In genomic region chr1:151827853-151828252, GRCh38 we compare ENCODE assay signal across 25 cellular contexts. TPM values are rescaled to one million over a fixed set of nuclear protein-coding genes. Genes with fewer than 3 reads are reported as not detected.
A peak's percentile ranks its signal among the peaks of the same experiment; 100 is the strongest.
DNase-seq lines count a peak whose midpoint lies in the region; ATAC-seq lines count a peak whose summit lies in the region.
"Had no signal": no experiment of that assay in that cellular context is flagged by ENCODE, and none has a peak within 500 bp of the region (broad histone marks: within the 10 kb centered on the region; RNA-seq: fewer than 3 reads in every experiment).

No MANE protein-coding gene starts in this region.

- no peak overlapping the region for H3K4me3 Mint-ChIP-seq in activated naive CD4-positive, alpha-beta T cell treated with anti-CD3 and anti-CD28 coated beads for 36 hours
- H3K4me3 Mint-ChIP-seq in activated naive CD8-positive, alpha-beta T cell treated with anti-CD3 and anti-CD28 coated beads, Interleukin-2, amount 50 U/mL, for 24 hours = peak overlapping the region; percentile 1

- no peaks in the 10 kb centered on the region for H3K36me3 Mint-ChIP-seq in activated naive CD4-positive, alpha-beta T cell treated with anti-CD3 and anti-CD28 coated beads for 36 hours (ENCODE audit: low read depth)
- no peaks in the 10 kb centered on the region for H3K36me3 Mint-ChIP-seq in activated naive CD8-positive, alpha-beta T cell treated with anti-CD3 and anti-CD28 coated beads, Interleukin-2, amount 50 U/mL, for 24 hours (ENCODE audit: low read depth)

- no peak for DNase-seq in activated naive CD4-positive, alpha-beta T cell treated with anti-CD3 and anti-CD28 coated beads for 36 hours
- DNase-seq in activated naive CD4-positive, alpha-beta T cell treated with Interleukin-2 at 50 U/mL for 16 hours = no peak
- peak; percentile 50 for DNase-seq in RPMI8226
- DNase-seq in activated naive CD8-positive, alpha-beta T cell treated with anti-CD3 and anti-CD28 coated beads, Interleukin-2, amount 50 U/mL, for 24 hours = no peak
- no peak for DNase-seq in SW 1271 (lab: John Stamatoyannopoulos, UW)
- no peak for DNase-seq in GM03348 (ENCODE audit: low spot score)
- DNase-seq: cerebellar nuclear complex; effector CD8-positive, alpha-beta T cell; HCEC 1CT; IMR-90; left ventricle myocardium superior; NCI-H187 treated with DMSO at 0.1 percent for 48 hours; NCI-H446 treated with DMSO at 0.1 percent for 48 hours; ovary; SHP77; stimulated activated CD4-positive, alpha-beta T cell treated with anti-CD3 and anti-CD28 coated beads, Interleukin-2, amount 100 ng/mL, for 24 hours had no signal

- H3K4me1 ChIP-seq in skeletal muscle tissue (ENCODE audit: control insufficient read depth in 3 of 3, insufficient read depth in 3 of 3, low read length in 3 of 3) = peaks cover 50 to 78% (median 74%) of the 10 kb centered on the region in 3 donors
- H3K4me1 ChIP-seq: ascending aorta had no signal

- no peak overlapping the region for H3K4me3 ChIP-seq in skeletal muscle tissue (ENCODE audit: low read length in 3 of 3)
- H3K4me3 ChIP-seq: ascending aorta, ovary had no signal

- H3K9ac ChIP-seq in skeletal muscle tissue (ENCODE audit: low read depth in 1 of 3, low read length in 3 of 3) = peak overlapping the region in 1 of 3 donors; percentile 62

- peak overlapping the region; percentile 31 for H3K27ac Mint-ChIP-seq in activated naive CD4-positive, alpha-beta T cell treated with anti-CD3 and anti-CD28 coated beads for 36 hours
- H3K27ac Mint-ChIP-seq in activated naive CD8-positive, alpha-beta T cell treated with anti-CD3 and anti-CD28 coated beads, Interleukin-2, amount 50 U/mL, for 24 hours = no peak overlapping the region

- H3K27me3 Mint-ChIP-seq in activated naive CD4-positive, alpha-beta T cell treated with anti-CD3 and anti-CD28 coated beads for 36 hours (ENCODE audit: low read depth) = no peaks in the 10 kb centered on the region
- no peaks in the 10 kb centered on the region for H3K27me3 Mint-ChIP-seq in activated naive CD8-positive, alpha-beta T cell treated with anti-CD3 and anti-CD28 coated beads, Interleukin-2, amount 50 U/mL, for 24 hours

- intact Hi-C loops in activated naive CD4-positive, alpha-beta T cell treated with anti-CD3 and anti-CD28 coated beads for 36 hours (cut with micrococcal nuclease) = loop anchor here (2.0 kb wide), 1 partner anchor 37 kb away; the partner anchor contains the start of gene TDRKH

- CTCF ChIA-PET in activated naive CD4-positive, alpha-beta T cell treated with anti-CD3 and anti-CD28 coated beads for 36 hours (lab: Charles Lee) = interaction anchor here (1.2 to 1.7 kb wide), 2 partner anchors 8 to 18 kb away, joined by 3 to 8 read pairs; no protein-coding TSS in a partner anchor

- no peaks in the 10 kb centered on the region for H3K27me3 ChIP-seq in skeletal muscle tissue (ENCODE audit: control insufficient read depth in 3 of 3, insufficient read depth in 3 of 3, low read length in 3 of 3)
- H3K27me3 ChIP-seq: ascending aorta, ovary had no signal

- ATAC-seq in activated naive CD8-positive, alpha-beta T cell treated with anti-CD3 and anti-CD28 coated beads, Interleukin-2, amount 50 U/mL, for 24 hours = no peak
- no peak for ATAC-seq in GM19023 (IDR thresholded peaks at IDR 0.05; ENCODE audit: unreplicated experiment)
- ATAC-seq: activated CD4-positive, CD25-positive, alpha-beta regulatory T cell treated with anti-CD3 and anti-CD28 coated beads, Interleukin-2, amount 50 U/mL, for 24 hours; left ventricle myocardium superior; sciatic nerve had no signal

- peaks cover 4 to 13% (median 11%) of the 10 kb centered on the region in 3 donors for H3K36me3 ChIP-seq in skeletal muscle tissue (ENCODE audit: control insufficient read depth in 3 of 3, insufficient read depth in 3 of 3, low read length in 3 of 3)
- H3K36me3 ChIP-seq: ascending aorta, ovary had no signal

- H3K9me3 Mint-ChIP-seq in activated naive CD4-positive, alpha-beta T cell treated with anti-CD3 and anti-CD28 coated beads for 36 hours = no peaks in the 10 kb centered on the region
- no peaks in the 10 kb centered on the region for H3K9me3 Mint-ChIP-seq in activated naive CD8-positive, alpha-beta T cell treated with anti-CD3 and anti-CD28 coated beads, Interleukin-2, amount 50 U/mL, for 24 hours

- no peaks in the 10 kb centered on the region for H3K9me3 ChIP-seq in skeletal muscle tissue (ENCODE audit: control insufficient read depth in 3 of 3, low read length in 3 of 3)
- H3K9me3 ChIP-seq: ascending aorta, ovary had no signal

- peak overlapping the region; percentile 7 for H3K27ac ChIP-seq in skeletal muscle tissue (ENCODE audit: low read depth, low read length)
- H3K27ac ChIP-seq: ascending aorta, HL-60, ovary had no signal

- H3K4me1 Mint-ChIP-seq in activated naive CD4-positive, alpha-beta T cell treated with anti-CD3 and anti-CD28 coated beads for 36 hours (ENCODE audit: low read depth) = peaks cover 44% of the 10 kb centered on the region
- peaks cover 73% of the 10 kb centered on the region for H3K4me1 Mint-ChIP-seq in activated naive CD8-positive, alpha-beta T cell treated with anti-CD3 and anti-CD28 coated beads, Interleukin-2, amount 50 U/mL, for 24 hours

RNA-seq across cellular contexts. Expression of gene RORC, which starts 3.7 kb away (rescaled TPM):
- 1 to 10 TPM; 1.4 to 1.6 TPM for total RNA-seq in activated naive CD4-positive, alpha-beta T cell treated with anti-CD3 and anti-CD28 coated beads for 36 hours
- total RNA-seq in skeletal muscle tissue = 8.9 TPM
- total RNA-seq: ascending aorta, Daoy, IMR-90 had no signal

RNA-seq across cellular contexts. Expression of gene C2CD4D, which starts 11.8 kb away (rescaled TPM):
- 1 to 10 TPM; 2.3 to 2.7 TPM for total RNA-seq in activated naive CD4-positive, alpha-beta T cell treated with anti-CD3 and anti-CD28 coated beads for 36 hours
- total RNA-seq in skeletal muscle tissue = not detected
- total RNA-seq: ascending aorta, Daoy, fibroblast of lung, IMR-90, left ventricle myocardium superior had no signal

RNA-seq across cellular contexts. Expression of gene LINGO4, which starts 22.6 kb away (rescaled TPM):
- total RNA-seq in activated naive CD4-positive, alpha-beta T cell treated with anti-CD3 and anti-CD28 coated beads for 36 hours = under 1 TPM in 1 of 2 experiments, not detected in 1; 0.07 TPM
- total RNA-seq in skeletal muscle tissue = under 0.01 TPM
- total RNA-seq: ascending aorta, Daoy, fibroblast of lung, IMR-90, sciatic nerve had no signal

RNA-seq across cellular contexts. Expression of gene THEM5, which starts 25.7 kb away (rescaled TPM):
- not detected for total RNA-seq in activated naive CD4-positive, alpha-beta T cell treated with anti-CD3 and anti-CD28 coated beads for 36 hours
- not detected for total RNA-seq in skeletal muscle tissue
- total RNA-seq: ascending aorta, Daoy, fibroblast of lung, IMR-90, left ventricle myocardium superior, ovary, sciatic nerve, ureter had no signal

RNA-seq across cellular contexts. Expression of gene TDRKH, which starts 37.6 kb away (rescaled TPM):
- total RNA-seq in activated naive CD4-positive, alpha-beta T cell treated with anti-CD3 and anti-CD28 coated beads for 36 hours = 10 to 100 TPM; 22.0 to 22.5 TPM
- 4.7 TPM for total RNA-seq in skeletal muscle tissue
